ENCODE assay signal across 1 cellular context in genomic region chr9:121059513-121059912, GRCh38.
TF ChIP-seq lines count a peak whose summit lies in the region.

No MANE protein-coding gene starts in this region.

TF ChIP-seq in endothelial cell of umbilical vein, 7 proteins besides CTCF, POLR2A, EP300 and RAD21:
- no peak for TF ChIP-seq MYC (IDR thresholded peaks at IDR 0.05; ENCODE audit: low read depth, low read length)
- no peak for TF ChIP-seq FOS (IDR thresholded peaks at IDR 0.05; ENCODE audit: borderline replicate concordance, insufficient read depth, low read length)
- TF ChIP-seq, protein P1, sequence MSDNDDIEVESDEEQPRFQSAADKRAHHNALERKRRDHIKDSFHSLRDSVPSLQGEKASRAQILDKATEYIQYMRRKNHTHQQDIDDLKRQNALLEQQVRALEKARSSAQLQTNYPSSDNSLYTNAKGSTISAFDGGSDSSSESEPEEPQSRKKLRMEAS (IDR thresholded peaks at IDR 0.05; ENCODE audit: insufficient read depth, insufficient read length): no peak
- TF ChIP-seq EZH2 (IDR thresholded peaks at IDR 0.05; ENCODE audit: borderline replicate concordance, low read depth, low read length, severe bottlenecking): no peak
- no peak for TF ChIP-seq GATA2 (IDR thresholded peaks at IDR 0.05; ENCODE audit: insufficient read depth, insufficient read length, low read depth, low read length)
- no peak for TF ChIP-seq POLR2AphosphoS5 (IDR thresholded peaks at IDR 0.05; ENCODE audit: insufficient read depth, low read depth, low read length)
- TF ChIP-seq JUN (IDR thresholded peaks at IDR 0.05; ENCODE audit: borderline replicate concordance, insufficient read depth, insufficient read length, low read depth): no peak
